1 cellular context compared by ENCODE assay signal in genomic region chr1:31417148-31417547, GRCh38.
A peak's percentile ranks its signal among the peaks of the same experiment; 100 is the strongest.
TF ChIP-seq lines count a peak whose summit lies in the region.

No MANE protein-coding gene starts in this region.

TF ChIP-seq in HepG2, 621 proteins besides CTCF, POLR2A, EP300 and RAD21 (continued from another document and continues in another):
- TF ChIP-seq TIGD3 (CRISPR knock-in tag; IDR thresholded peaks at IDR 0.05; ENCODE audit: borderline replicate concordance) = no peak
- TF ChIP-seq ZNF17 (CRISPR knock-in tag; IDR thresholded peaks at IDR 0.05) = no peak
- TF ChIP-seq HHEX (CRISPR knock-in tag; IDR thresholded peaks at IDR 0.05) = 0 out of 2 replicates have a peak, but pooled peaks have one; percentile 32
- TF ChIP-seq ZNF282 (IDR thresholded peaks at IDR 0.05; ENCODE audit: partially characterized antibody) = no peak
- TF ChIP-seq PHF20 (CRISPR knock-in tag; IDR thresholded peaks at IDR 0.05) = no peak
- peak; percentile 69; the same call in 1 of the 2 replicates for TF ChIP-seq ZNF746 (CRISPR knock-in tag; IDR thresholded peaks at IDR 0.05)
- TF ChIP-seq ZUFSP (CRISPR knock-in tag; IDR thresholded peaks at IDR 0.05; ENCODE audit: borderline replicate concordance) = no peak
- peak; percentile 82 for TF ChIP-seq PHF5A (CRISPR knock-in tag; IDR thresholded peaks at IDR 0.05; ENCODE audit: low read depth, unreplicated experiment)
- TF ChIP-seq ZNF816 (CRISPR knock-in tag; IDR thresholded peaks at IDR 0.05; ENCODE audit: borderline replicate concordance) = peak; percentile 69; the same call in 1 of the 2 replicates
- TF ChIP-seq SAP130 (CRISPR knock-in tag; IDR thresholded peaks at IDR 0.05; ENCODE audit: low read depth) = peak; percentile 98
- TF ChIP-seq HOXA3 (CRISPR knock-in tag; IDR thresholded peaks at IDR 0.05) = peak; percentile 78
- peak; percentile 96 for TF ChIP-seq SALL1 (CRISPR knock-in tag; IDR thresholded peaks at IDR 0.05)
- peak; percentile 72 for TF ChIP-seq FOXK2 (IDR thresholded peaks at IDR 0.05)
- TF ChIP-seq ONECUT2 (CRISPR knock-in tag; IDR thresholded peaks at IDR 0.05) = 0 out of 2 replicates have a peak, but pooled peaks have one; percentile 11
- no peak for TF ChIP-seq MXD3 (CRISPR knock-in tag; IDR thresholded peaks at IDR 0.05)
- TF ChIP-seq ZNF574 (CRISPR knock-in tag; IDR thresholded peaks at IDR 0.05) = peak; percentile 49; the same call in 1 of the 2 replicates
- TF ChIP-seq TARDBP (CRISPR knock-in tag; IDR thresholded peaks at IDR 0.05) = peak; percentile 92
- peak; percentile 97 for TF ChIP-seq IKZF5 (CRISPR knock-in tag; IDR thresholded peaks at IDR 0.05)
- peak; percentile 95 for TF ChIP-seq TBX2 (CRISPR knock-in tag; IDR thresholded peaks at IDR 0.05; ENCODE audit: borderline replicate concordance)
- TF ChIP-seq CC2D1A (CRISPR knock-in tag; IDR thresholded peaks at IDR 0.05) = no peak
- TF ChIP-seq SNAPC2 (CRISPR knock-in tag; IDR thresholded peaks at IDR 0.05) = peak; percentile 80; the same call in 1 of the 2 replicates
- peak; percentile 98 for TF ChIP-seq ZNF317 (CRISPR knock-in tag; IDR thresholded peaks at IDR 0.05)
- 0 out of 2 replicates have a peak, but pooled peaks have one; percentile 45 for TF ChIP-seq KDM1A (CRISPR knock-in tag; IDR thresholded peaks at IDR 0.05)
- TF ChIP-seq ZNF670 (CRISPR knock-in tag; IDR thresholded peaks at IDR 0.05; ENCODE audit: borderline replicate concordance) = peak; percentile 75; the same call in 1 of the 2 replicates
- peak; percentile 89 for TF ChIP-seq TBX3 (IDR thresholded peaks at IDR 0.05; ENCODE audit: borderline replicate concordance)
- TF ChIP-seq JUND (CRISPR knock-in tag; IDR thresholded peaks at IDR 0.05) = peak; percentile 42; the same call in 1 of the 2 replicates
- peak; percentile 97 for TF ChIP-seq TFE3 (CRISPR knock-in tag; IDR thresholded peaks at IDR 0.05)
- TF ChIP-seq NPAS2 (CRISPR knock-in tag; IDR thresholded peaks at IDR 0.05; ENCODE audit: borderline replicate concordance) = no peak
- peak; percentile 96 for TF ChIP-seq NR2F2 (IDR thresholded peaks at IDR 0.05; ENCODE audit: borderline replicate concordance, low read depth)
- TF ChIP-seq ZNF142 (CRISPR knock-in tag; IDR thresholded peaks at IDR 0.05) = no peak
- TF ChIP-seq ZMAT3 (CRISPR knock-in tag; conservative IDR thresholded peaks at IDR 0.05) = no peak
- TF ChIP-seq ASH2L (IDR thresholded peaks at IDR 0.05; ENCODE audit: insufficient read length, low read depth, low read length) = peak; percentile 75
- TF ChIP-seq YEATS2 (CRISPR knock-in tag; IDR thresholded peaks at IDR 0.05; ENCODE audit: borderline replicate concordance) = peak; percentile 57; the same call in 1 of the 2 replicates
- TF ChIP-seq MED13 (CRISPR knock-in tag; IDR thresholded peaks at IDR 0.05) = no peak
- TF ChIP-seq DPF2 (CRISPR knock-in tag; IDR thresholded peaks at IDR 0.05; ENCODE audit: borderline replicate concordance, low read depth) = peak; percentile 88
- no peak for TF ChIP-seq ZNF563 (CRISPR knock-in tag; IDR thresholded peaks at IDR 0.05)
- no peak for TF ChIP-seq DMTF1 (CRISPR knock-in tag; IDR thresholded peaks at IDR 0.05)
- TF ChIP-seq ZNF414 (CRISPR knock-in tag; IDR thresholded peaks at IDR 0.05) = peak; percentile 68; the same call in 1 of the 2 replicates
- TF ChIP-seq ZGPAT (CRISPR knock-in tag; IDR thresholded peaks at IDR 0.05) = peak; percentile 82
- TF ChIP-seq FOXP1 (IDR thresholded peaks at IDR 0.05) = peak; percentile 63
- TF ChIP-seq FOXP1 (CRISPR knock-in tag; IDR thresholded peaks at IDR 0.05) = peak; percentile 81
- TF ChIP-seq ATF7 (IDR thresholded peaks at IDR 0.05) = peak; percentile 48; the same call in 1 of the 2 replicates
- TF ChIP-seq ATF7 (CRISPR knock-in tag; IDR thresholded peaks at IDR 0.05) = no peak
- 0 out of 2 replicates have a peak, but pooled peaks have one; percentile 43 for TF ChIP-seq ZNF44 (CRISPR knock-in tag; IDR thresholded peaks at IDR 0.05)
- TF ChIP-seq FOXC1 (CRISPR knock-in tag; IDR thresholded peaks at IDR 0.05; ENCODE audit: borderline replicate concordance) = no peak; the same call in 1 of the 2 replicates
